8 cellular contexts compared by ENCODE assay signal in the genomic region with DNA sequence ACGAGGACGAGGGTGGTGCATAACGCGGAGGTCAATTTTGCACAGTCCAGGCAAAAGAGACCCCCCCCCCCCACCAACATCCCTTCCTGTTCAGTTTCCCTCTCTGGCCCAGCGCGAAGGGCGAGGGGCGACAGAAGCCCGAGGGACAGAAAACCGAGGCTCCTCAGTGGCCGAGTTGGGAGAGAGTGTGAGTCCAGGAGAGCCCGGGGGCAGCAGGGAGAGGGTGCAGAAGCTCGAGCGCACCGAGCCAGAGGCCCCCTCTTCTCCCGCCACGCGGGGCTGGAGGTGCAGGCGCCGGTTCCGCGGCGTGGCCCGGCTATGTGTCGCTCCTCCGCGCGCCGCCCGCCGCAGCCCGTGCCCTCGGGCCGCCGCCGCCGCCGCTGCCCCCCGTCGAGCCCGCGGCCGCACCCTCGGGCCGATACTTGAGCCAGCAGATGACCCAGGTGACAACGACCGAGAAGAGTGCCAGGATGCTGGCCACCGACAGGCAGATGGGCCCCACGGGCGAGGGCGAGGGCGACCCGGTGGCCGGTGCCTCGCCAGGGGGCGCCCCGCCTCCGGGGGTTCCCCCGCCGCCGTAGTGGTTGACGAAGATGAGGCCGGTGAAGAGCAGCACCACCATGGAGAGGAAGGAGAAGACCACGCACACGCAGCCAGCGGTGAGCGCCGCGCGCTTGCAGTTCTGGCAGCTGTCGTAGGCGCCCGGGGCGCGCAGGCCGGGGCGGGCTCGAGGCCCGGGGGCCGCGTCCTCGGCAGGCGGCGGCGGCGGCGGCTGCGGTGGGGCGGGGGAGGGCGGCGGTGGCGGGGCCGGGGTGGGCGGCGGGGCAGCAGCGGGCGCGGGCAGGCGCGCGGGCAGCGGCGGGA. TPM values are rescaled to one million over a fixed set of nuclear protein-coding genes. Genes with fewer than 3 reads are reported as not detected.
DNase-seq lines count a peak whose midpoint lies in the region; ATAC-seq and TF ChIP-seq lines count a peak whose summit lies in the region.

No MANE protein-coding gene starts in this region.

- H2AFZ ChIP-seq in H9 (ENCODE audit: low read length) (no peak overlapping the region), neuronal stem cell (ENCODE audit: low read length) (peak overlapping the region; percentile 99)

- H3K23me2 ChIP-seq in H9 (ENCODE audit: insufficient read length, low read depth, low read length, poor library complexity, severe bottlenecking), result peaks cover 20% of the 10 kb centered on the region

- H3K14ac ChIP-seq in H9 (ENCODE audit: insufficient read depth, low read length) (no peak overlapping the region), neuronal stem cell (ENCODE audit: low read length) (peak overlapping the region; percentile 28)

- no peaks in the 10 kb centered on the region for H3K4me1 ChIP-seq in H9 (ENCODE audit: insufficient read depth, low read length)
- peaks cover 2 to 4% of the 10 kb centered on the region in 2 donors for H3K4me1 ChIP-seq in neuronal stem cell (ENCODE audit: control insufficient read depth in 2 of 2, insufficient read depth in 1 of 2, low read depth in 1 of 2, low read length in 2 of 2)

- no peak overlapping the region for H2AK5ac ChIP-seq in H9 (ENCODE audit: insufficient read length, low read length)
- H2AK5ac ChIP-seq in neuronal stem cell (ENCODE audit: low read depth, low read length), result no peak overlapping the region

- TF ChIP-seq CTCF in H9 (conservative IDR thresholded peaks at IDR 0.05) (peak; percentile 35; the same call in 2 of the 3 replicates), LNCAP (IDR thresholded peaks at IDR 0.05) (peak; percentile 29; the same call in 1 of the 2 replicates), fibroblast of pulmonary artery (IDR thresholded peaks at IDR 0.05; ENCODE audit: low read length, missing control alignments) (no peak)

- H3K27ac ChIP-seq in H9 (ENCODE audit: insufficient read length, low read depth, low read length) (no peak overlapping the region), neuronal stem cell (replicated peaks; ENCODE audit: low read length) (no peak overlapping the region)

- H3K9ac ChIP-seq in H9 (ENCODE audit: extremely low read depth, insufficient read length, low read length) (no peak overlapping the region), neuronal stem cell (ENCODE audit: low read depth, low read length, poor library complexity) (peak overlapping the region; percentile 87)

- no peaks in the 10 kb centered on the region for H4K20me1 ChIP-seq in H9 (ENCODE audit: control insufficient read depth, insufficient read depth, insufficient read length)

- H3K36me3 Mint-ChIP-seq in H9 (ENCODE audit: insufficient read depth in 1 of 3, low read depth in 3 of 3) (no peaks in the 10 kb centered on the region; a peak in 1 of 7 replicates), T-helper 17 cell (ENCODE audit: low read depth) (no peaks in the 10 kb centered on the region)

- H4K8ac ChIP-seq in H9 (replicated peaks; ENCODE audit: insufficient read length, low read depth, low read length) (no peak overlapping the region), neuronal stem cell (ENCODE audit: low read depth, low read length) (no peak overlapping the region)

- H3K4me3 Mint-ChIP-seq in H9, result peak overlapping the region; percentile 52 to 87
- peak overlapping the region; percentile 88 for H3K4me3 Mint-ChIP-seq in T-helper 17 cell

- H3K9me3 Mint-ChIP-seq in H9, result peaks cover 0 to 3% of the 10 kb centered on the region in 2 experiments; a peak in 3 of 5 replicates

- H2BK120ac ChIP-seq in H9 (ENCODE audit: low read depth, low read length, poor library complexity, severe bottlenecking), result no peak overlapping the region
- H2BK120ac ChIP-seq in neuronal stem cell (ENCODE audit: low read depth, low read length), result no peak overlapping the region

- no peak overlapping the region for H3K18ac ChIP-seq in H9 (ENCODE audit: insufficient read length, low read depth, low read length)
- peak overlapping the region; percentile 77 for H3K18ac ChIP-seq in neuronal stem cell (ENCODE audit: low read length)

- H3K23ac ChIP-seq in H9 (ENCODE audit: insufficient read length, low read depth, low read length), result no peak overlapping the region
- H3K23ac ChIP-seq in neuronal stem cell (ENCODE audit: low read depth, low read length, poor library complexity), result no peak overlapping the region

- no peak overlapping the region for H3T11ph ChIP-seq in H9 (ENCODE audit: low read length)

- peaks cover 10 to 12% of the 10 kb centered on the region in 2 experiments for H3K4me1 Mint-ChIP-seq in H9
- peaks cover 6% of the 10 kb centered on the region for H3K4me1 Mint-ChIP-seq in T-helper 17 cell

- H3K9me3 ChIP-seq in H9 (ENCODE audit: control insufficient read depth, low read depth, low read length) (no peaks in the 10 kb centered on the region), T-helper 17 cell (ENCODE audit: control insufficient read depth, low read length, poor library complexity, severe bottlenecking) (no peaks in the 10 kb centered on the region), neuronal stem cell (replicated peaks in 1 of 2; ENCODE audit: control insufficient read depth in 2 of 2, insufficient read depth in 1 of 2, low read depth in 1 of 2, low read length in 2 of 2) (no peaks in the 10 kb centered on the region)

- H2BK15ac ChIP-seq in H9 (ENCODE audit: low read depth, low read length) (no peak overlapping the region; the same call in 1 of the 2 replicates), neuronal stem cell (ENCODE audit: low read length) (peak overlapping the region; percentile 75)

- H3K56ac ChIP-seq in H9 (ENCODE audit: insufficient read length, low read depth, low read length), result no peak overlapping the region

- WGBS in H9 (ENCODE audit: extremely low coverage, insufficient read length, low lambda C conversion rate), result no CpG with 5 or more reads among the region's 103 CpGs
- WGBS in neuronal stem cell (ENCODE audit: extremely low coverage in 2 of 2, insufficient read length in 2 of 2, insufficient replicate concordance in 1 of 2), 2 donors, result no CpG with 5 or more reads among the region's 103 CpGs

- peak; percentile 73 for ATAC-seq in T-helper 17 cell

- H2BK5ac ChIP-seq in H9 (ENCODE audit: insufficient read length, low read length) (no peak overlapping the region), neuronal stem cell (ENCODE audit: low read length) (no peak overlapping the region)

- no peak overlapping the region for H2BK12ac ChIP-seq in H9 (ENCODE audit: insufficient read length, low read depth, low read length)
- peak overlapping the region; percentile 17 for H2BK12ac ChIP-seq in neuronal stem cell (ENCODE audit: low read length)

- H3K4ac ChIP-seq in H9 (ENCODE audit: low read depth, low read length) (no peak overlapping the region), neuronal stem cell (ENCODE audit: low read length) (no peak overlapping the region)

- peak overlapping the region; percentile 68 for H3K4me2 ChIP-seq in H9 (ENCODE audit: insufficient read depth, insufficient read length, low read length)
- peak overlapping the region; percentile 91 for H3K4me2 ChIP-seq in neuronal stem cell (ENCODE audit: insufficient read depth, low read length, poor library complexity, severe bottlenecking)

- H4K5ac ChIP-seq in H9 (ENCODE audit: insufficient read length, low read depth, low read length), result no peak overlapping the region

- peaks cover 54% of the 10 kb centered on the region for H3K27me3 ChIP-seq in H9 (ENCODE audit: insufficient read depth, low read length)
- H3K27me3 ChIP-seq in neuronal stem cell (ENCODE audit: control insufficient read depth in 3 of 3, insufficient read depth in 3 of 3, low read depth in 1 of 3, low read length in 3 of 3), result peaks cover 0 to 73% (median 52%) of the 10 kb centered on the region in 3 experiments

- peak; percentile 46 for DNase-seq in activated CD4-positive, alpha-beta T cell treated with anti-CD3 and anti-CD28 coated beads for 48 hours
- DNase-seq in activated CD4-positive, alpha-beta T cell treated with anti-CD3 and anti-CD28 coated beads for 4 hours, result no peak
- no peak for DNase-seq in H9
- no peak for DNase-seq in T-helper 17 cell
- peak; percentile 54 for DNase-seq in fibroblast of pulmonary artery (ENCODE audit: low read depth)
- peak; percentile 43 for DNase-seq in neuronal stem cell (ENCODE audit: low spot score)
- no peak for DNase-seq in H4 (ENCODE audit: low spot score)

- H3K27ac Mint-ChIP-seq in H9 (no peak overlapping the region), T-helper 17 cell (no peak overlapping the region)

- H3K4me3 ChIP-seq in fibroblast of pulmonary artery (replicated peaks; ENCODE audit: low read depth, low read length), result peak overlapping the region; percentile 51
- peak overlapping the region; percentile 51 to 85 for H3K4me3 ChIP-seq in neuronal stem cell (ENCODE audit: low read length in 2 of 2)

- H2BK20ac ChIP-seq in H9 (ENCODE audit: low read depth, low read length, poor library complexity, severe bottlenecking), result no peak overlapping the region

- H3K79me2 ChIP-seq in H9 (ENCODE audit: insufficient read depth, low read length), result no peaks in the 10 kb centered on the region

- H3K27me3 Mint-ChIP-seq in H9 (ENCODE audit: low read depth), result peaks cover 91% of the 10 kb centered on the region
- H3K27me3 Mint-ChIP-seq in T-helper 17 cell, result peaks cover 58% of the 10 kb centered on the region

- H3K79me1 ChIP-seq in H9 (ENCODE audit: insufficient read depth, low read depth, low read length, poor library complexity, severe bottlenecking) (no peaks in the 10 kb centered on the region), neuronal stem cell (ENCODE audit: low read depth, low read length) (no peaks in the 10 kb centered on the region)

- H3K36me3 ChIP-seq in neuronal stem cell (replicated peaks in 1 of 2; ENCODE audit: control insufficient read depth in 2 of 2, insufficient read depth in 2 of 2, low read length in 2 of 2), result no peaks in the 10 kb centered on the region

- H4K91ac ChIP-seq in H9 (ENCODE audit: insufficient read length, low read depth, low read length) (no peak overlapping the region), neuronal stem cell (ENCODE audit: low read depth, low read length, poor library complexity) (no peak overlapping the region)

RNA-seq across cellular contexts. Expression of a gene that starts 20.1 kb away (rescaled TPM):
- not detected in 2 replicates for total RNA-seq in H9 (2021)
- not detected for total RNA-seq in T-helper 17 cell
- polyA plus RNA-seq in neuronal stem cell (2013, experiment 1 of 2), result 0.04 TPM
- not detected for polyA plus RNA-seq in neuronal stem cell (2013, experiment 2 of 2)
- total RNA-seq in H4 (2014; rRNA removed; shearing (Covaris generic)), result 2.3 and 5.5 TPM in 2 replicates

Comparison
In these comparisons a context has a peak if more than half of its experiments do, and no peak if none do; other contexts are left out.
1. DNase-seq: peak in activated CD4-positive, alpha-beta T cell treated with anti-CD3 and anti-CD28 coated beads for 48 hours (single experiment), fibroblast of pulmonary artery (single experiment) and neuronal stem cell (single experiment); none in activated CD4-positive, alpha-beta T cell treated with anti-CD3 and anti-CD28 coated beads for 4 hours (0 of 2), H9 (single experiment), T-helper 17 cell (0 of 3) and H4 (single experiment).